ENCODE assay signal across 14 cellular contexts in the genomic region with DNA sequence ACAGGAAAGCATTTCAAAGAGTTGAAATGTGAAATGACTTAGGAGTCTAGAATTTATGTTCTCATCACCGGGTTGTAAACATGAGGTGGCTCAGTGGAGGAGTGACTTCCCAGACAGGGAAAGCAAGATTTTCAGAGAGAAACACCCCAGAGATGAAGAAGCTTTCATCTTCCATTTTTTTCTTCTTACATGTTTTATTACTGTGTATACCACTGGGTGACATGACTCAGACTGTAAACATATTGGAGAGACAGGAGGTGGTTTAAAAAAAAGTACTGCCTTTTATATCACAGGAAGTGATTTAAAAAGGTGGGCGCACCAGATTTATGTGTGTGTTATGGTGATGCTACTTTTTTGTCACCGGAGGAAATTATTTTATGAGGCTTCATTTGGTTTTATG.
DNase-seq lines count a peak whose midpoint lies in the region; FAIRE-seq and TF ChIP-seq lines count a peak whose summit lies in the region.
"Had no signal": no experiment of that assay in that cellular context is flagged by ENCODE, and none has a peak within 500 bp of the region (broad histone marks: within the 10 kb centered on the region; RNA-seq: fewer than 3 reads in every experiment).

No MANE protein-coding gene starts in this region.

- H3K9ac ChIP-seq in keratinocyte (ENCODE audit: control insufficient read depth, extremely low read depth, insufficient read depth, low read length), result no peak overlapping the region

- DNase-seq in HS-5 (ENCODE audit: low read depth), result peak; percentile 44
- peak; percentile 8 for DNase-seq in astrocyte of the hippocampus (ENCODE audit: low read depth, low spot score)
- DNase-seq in keratinocyte (ENCODE audit: low read depth, low spot score), result no peak
- DNase-seq in OCI-M1 (lab: John Stamatoyannopoulos, UW), result no peak
- no peak for DNase-seq in NCI-H345 treated with DMSO at 0.1 percent for 48 hours (lab: John Stamatoyannopoulos, UW; ENCODE audit: unreplicated experiment)
- DNase-seq in coronary artery (ENCODE audit: low spot score), result no peak
- DNase-seq in HEK293T (ENCODE audit: extremely low spot score), result no peak
- DNase-seq: body of pancreas; effector CD4-positive, alpha-beta T cell; heart left ventricle; kidney glomerular epithelial cell; NCI-H1105; psoas muscle had no signal

- TF ChIP-seq CTCF in keratinocyte (optimal IDR thresholded peaks at IDR 0.05 in 1 of 3, IDR thresholded peaks at IDR 0.05 in 1 of 3, conservative IDR thresholded peaks at IDR 0.05 in 1 of 3; ENCODE audit: extremely low read depth in 1 of 3, insufficient read depth in 2 of 3, low read length in 3 of 3) (no peak), coronary artery (IDR thresholded peaks at IDR 0.05) (no peak)

- no peaks in the 10 kb centered on the region for H3K9me1 ChIP-seq in keratinocyte (ENCODE audit: control insufficient read depth, extremely low read depth, insufficient read depth, low read length)

- CTCF ChIA-PET in HEK293T (lab: Yijun Ruan, JAX), result no interaction called here

- H3K79me2 ChIP-seq in keratinocyte (ENCODE audit: control insufficient read depth, insufficient read depth, low read length), result no peaks in the 10 kb centered on the region

- POLR2A ChIA-PET in HEK293T (lab: Yijun Ruan, JAX), result no interaction called here

- H2AFZ ChIP-seq in keratinocyte (ENCODE audit: control insufficient read depth, low read length), result peak overlapping the region; percentile 68

- FAIRE-seq in keratinocyte (lab: Jason Lieb, UNC), result no peak

- peak overlapping the region; percentile 27 for H3K4me2 ChIP-seq in keratinocyte (ENCODE audit: control insufficient read depth, extremely low read depth, insufficient read depth, low read depth, low read length)

- H3K27me3 ChIP-seq in keratinocyte (ENCODE audit: control insufficient read depth, extremely low read depth, insufficient read depth, low read length), result no peaks in the 10 kb centered on the region
- H3K27me3 ChIP-seq: body of pancreas, heart left ventricle, SJSA1 had no signal

- H3K27ac ChIP-seq in keratinocyte (ENCODE audit: control insufficient read depth, insufficient read depth, low read length) (no peak overlapping the region), coronary artery (no peak overlapping the region)
- H3K27ac ChIP-seq: body of pancreas, psoas muscle, SJSA1 had no signal

- peaks cover 15% of the 10 kb centered on the region for H3K4me1 ChIP-seq in keratinocyte (ENCODE audit: control insufficient read depth, extremely low read depth, insufficient read depth, low read length)
- H3K4me1 ChIP-seq: body of pancreas, heart left ventricle, psoas muscle had no signal

- H4K20me1 ChIP-seq in keratinocyte (ENCODE audit: control insufficient read depth, extremely low read depth, insufficient read depth, low read length), result no peaks in the 10 kb centered on the region

- dilution Hi-C loops in keratinocyte (cut with MboI; ENCODE audit: extremely low pct_ligation_motif_present, low sequenced_read_pairs), result no loop called here

- no peaks in the 10 kb centered on the region for H3K9me3 ChIP-seq in keratinocyte (ENCODE audit: control insufficient read depth, low read depth, low read length)
- H3K9me3 ChIP-seq: psoas muscle, SJSA1 had no signal

- no peak overlapping the region for H3K4me3 ChIP-seq in keratinocyte (ENCODE audit: control insufficient read depth in 2 of 3, extremely low read depth in 1 of 3, insufficient read depth in 2 of 3, low read depth in 1 of 3, low read length in 3 of 3)
- no peak overlapping the region for H3K4me3 ChIP-seq in coronary artery
- H3K4me3 ChIP-seq: body of pancreas, heart left ventricle, psoas muscle, SJSA1 had no signal

- H3K36me3 ChIP-seq in keratinocyte (ENCODE audit: control insufficient read depth in 2 of 2, extremely low read depth in 1 of 2, insufficient read depth in 2 of 2, low read length in 2 of 2), result no peaks in the 10 kb centered on the region
- H3K36me3 ChIP-seq: heart left ventricle, SJSA1 had no signal

TF ChIP-seq in HEK293T, 16 proteins besides CTCF, POLR2A, EP300 and RAD21:
- no peak for TF ChIP-seq CTBP1 (IDR thresholded peaks at IDR 0.05; ENCODE audit: borderline replicate concordance)
- TF ChIP-seq LEF1 (IDR thresholded peaks at IDR 0.05; ENCODE audit: borderline replicate concordance), result no peak
- no peak for TF ChIP-seq BHLHE40 (IDR thresholded peaks at IDR 0.05; ENCODE audit: borderline replicate concordance)
- TF ChIP-seq NFRKB (IDR thresholded peaks at IDR 0.05), result no peak

Comparison
In these comparisons a context has a peak if more than half of its experiments do, and no peak if none do; other contexts are left out.
1. DNase-seq: peak in HS-5 (single experiment) and astrocyte of the hippocampus (single experiment); none in keratinocyte (single experiment), OCI-M1 (single experiment), NCI-H345 treated with DMSO at 0.1 percent for 48 hours (single experiment), coronary artery (single experiment) and HEK293T (single experiment).